15 cellular contexts compared by ENCODE assay signal in the genomic region with DNA sequence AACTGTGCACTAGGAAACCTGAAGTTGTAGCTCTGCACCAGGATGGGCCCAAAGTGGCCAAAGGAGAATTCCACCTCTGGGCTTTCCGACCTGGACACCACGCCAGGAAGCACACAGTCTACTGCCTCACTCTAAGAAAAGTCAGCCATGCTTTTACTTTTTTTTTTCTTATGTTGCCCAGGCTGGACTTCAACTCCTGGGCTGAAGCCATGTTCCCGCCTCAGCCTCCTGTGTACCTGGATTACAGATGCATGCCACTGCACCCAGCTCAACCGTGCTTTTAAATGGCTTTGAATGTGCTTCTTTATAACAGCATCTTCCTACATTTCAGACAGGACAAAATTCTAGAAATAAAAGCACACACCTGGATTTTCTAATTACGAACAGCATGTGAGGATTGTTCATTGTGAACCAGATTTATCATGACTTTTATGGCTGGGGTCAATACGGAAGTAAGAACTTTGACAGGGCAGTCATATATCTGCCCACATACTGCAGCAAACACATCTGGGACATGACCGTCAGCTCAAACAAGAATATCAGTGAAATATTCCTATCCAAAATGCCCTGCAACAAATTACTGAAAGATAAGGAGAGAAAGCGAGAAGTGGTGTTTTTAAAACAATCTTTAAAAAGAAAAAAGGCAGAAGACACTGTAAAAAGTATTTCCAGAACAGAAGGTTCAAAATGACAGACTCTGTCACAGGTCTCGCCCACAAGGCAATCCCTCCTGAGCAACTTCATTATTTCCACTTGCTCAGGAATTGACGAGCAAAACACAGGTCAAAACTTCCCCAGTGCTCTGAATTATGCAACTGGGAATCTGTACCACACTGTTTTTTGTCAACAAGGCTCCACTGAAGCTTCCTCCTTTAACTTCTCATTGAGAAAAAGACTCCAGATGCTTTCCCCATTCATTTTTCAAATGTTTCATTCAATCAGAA. TPM values are rescaled to one million over a fixed set of nuclear protein-coding genes. Genes with fewer than 3 reads are reported as not detected.
DNase-seq lines count a peak whose midpoint lies in the region; ATAC-seq and TF ChIP-seq lines count a peak whose summit lies in the region.
"Had no signal": no experiment of that assay in that cellular context is flagged by ENCODE, and none has a peak within 500 bp of the region (broad histone marks: within the 10 kb centered on the region; RNA-seq: fewer than 3 reads in every experiment).

No MANE protein-coding gene starts in this region.

- H3K56ac ChIP-seq in IMR-90 (ENCODE audit: extremely low read depth, insufficient read depth, low read length) = no peak overlapping the region
- H3K56ac ChIP-seq in mesendoderm (ENCODE audit: low read length) = no peak overlapping the region

- H4K20me1 ChIP-seq in IMR-90 (ENCODE audit: insufficient read depth, low read length) = peaks cover 69% of the 10 kb centered on the region
- peaks cover 77% of the 10 kb centered on the region for H4K20me1 ChIP-seq in smooth muscle cell (ENCODE audit: low read depth)

- H2BK20ac ChIP-seq in IMR-90 (ENCODE audit: low read depth, low read length) = no peak overlapping the region

- POLR2A ChIA-PET in IMR-90 (lab: Charles Lee; ENCODE audit: unreplicated experiment) (no interaction called here), RWPE1 (lab: Yijun Ruan, JAX; ENCODE audit: low non-redundant PET) (no interaction called here)

- H3K36me3 ChIP-seq in IMR-90 (ENCODE audit: control insufficient read depth, insufficient read depth, low read length) (peaks cover 2% of the 10 kb centered on the region; the same call in 1 of the 2 replicates), smooth muscle cell (ENCODE audit: low read depth) (no peaks in the 10 kb centered on the region), mesendoderm (ENCODE audit: control insufficient read depth, insufficient read depth, low read length) (no peaks in the 10 kb centered on the region)

- H2AK9ac ChIP-seq in IMR-90 (replicated peaks; ENCODE audit: low read depth, low read length, poor library complexity) = no peak overlapping the region

- no peak for TF ChIP-seq POLR2A in IMR-90 (IDR thresholded peaks at IDR 0.05; ENCODE audit: low read depth, low read length)

- 88% methylated on average over 2 of the region's 10 CpGs; no CpG with 5 or more reads in 1 of the 2 experiments for WGBS in IMR-90 (ENCODE audit: extremely low coverage in 2 of 2, insufficient read length in 1 of 2), 2 experiments
- 85% methylated on average over 10 of the region's 10 CpGs for WGBS in smooth muscle cell (ENCODE audit: low lambda C conversion rate)
- WGBS in mesendoderm (ENCODE audit: extremely low coverage, insufficient coverage, low lambda C conversion rate) = no CpG with 5 or more reads among the region's 10 CpGs

- H2AK5ac ChIP-seq in IMR-90 (ENCODE audit: low read depth, low read length) (no peak overlapping the region), mesendoderm (ENCODE audit: low read length) (no peak overlapping the region)

- H2BK15ac ChIP-seq in IMR-90 (ENCODE audit: low read depth, low read length) = no peak overlapping the region
- no peak overlapping the region for H2BK15ac ChIP-seq in mesendoderm (replicated peaks; ENCODE audit: low read depth)

- H4K5ac ChIP-seq in IMR-90 (ENCODE audit: low read depth, low read length) = no peak overlapping the region
- no peak overlapping the region for H4K5ac ChIP-seq in mesendoderm (ENCODE audit: low read length)

- no peak overlapping the region for H3K18ac ChIP-seq in IMR-90 (ENCODE audit: low read depth, low read length)
- H3K18ac ChIP-seq in mesendoderm (ENCODE audit: low read length) = no peak overlapping the region

- H3K79me2 ChIP-seq in smooth muscle cell (ENCODE audit: low read depth) (peaks cover 84% of the 10 kb centered on the region), mesendoderm (ENCODE audit: control insufficient read depth, insufficient read depth, low read length) (peaks cover 49% of the 10 kb centered on the region)

- no peak overlapping the region for H3K14ac ChIP-seq in IMR-90 (replicated peaks; ENCODE audit: low read depth, low read length)

- TF ChIP-seq RAD21 in IMR-90 (IDR thresholded peaks at IDR 0.05; ENCODE audit: low read length) = no peak

- H3K23ac ChIP-seq in IMR-90 (ENCODE audit: low read depth, low read length) = no peak overlapping the region
- no peak overlapping the region for H3K23ac ChIP-seq in mesendoderm (ENCODE audit: low read length)

- H2AFZ ChIP-seq in IMR-90 (replicated peaks; ENCODE audit: low read length, poor library complexity) (no peak overlapping the region), smooth muscle cell (ENCODE audit: low read depth) (no peak overlapping the region)
- H2AFZ ChIP-seq: GM23248 had no signal

- no peaks in the 10 kb centered on the region for H3F3A ChIP-seq in smooth muscle cell (ENCODE audit: low read depth)

- H3K9ac ChIP-seq in IMR-90 (ENCODE audit: low read depth, low read length) (no peak overlapping the region), smooth muscle cell (ENCODE audit: low read depth) (no peak overlapping the region), mesendoderm (ENCODE audit: low read length) (no peak overlapping the region)
- H3K9ac ChIP-seq: GM23248 had no signal

- H3K79me1 ChIP-seq in IMR-90 (ENCODE audit: low read depth in 1 of 2, low read length in 2 of 2) (peaks cover 38 to 79% of the 10 kb centered on the region in 2 experiments), mesendoderm (ENCODE audit: low read length) (peaks cover 38% of the 10 kb centered on the region)

- dilution Hi-C loops in IMR-90 (cut with HindIII; ENCODE audit: low sequenced_read_pairs, unreplicated experiment) = no loop called here

- no TSS peak for BruUV-seq in IMR-90 (replicated peaks; lab: Mats Ljungman, UMichigan)

- peak; percentile 48 for ATAC-seq in IMR-90 (ENCODE audit: low read depth)
- ATAC-seq in left lobe of liver = peak; percentile 90
- no peak for ATAC-seq in GM21576 (IDR thresholded peaks at IDR 0.05; ENCODE audit: unreplicated experiment)
- ATAC-seq: stimulated activated naive CD8-positive, alpha-beta T cell treated with anti-CD3 and anti-CD28 coated beads, Interleukin-15, amount 100 ng/mL, for 72 hours had no signal

- intact Hi-C loops in IMR-90 (cut with micrococcal nuclease) = no loop called here

- H3K4ac ChIP-seq in IMR-90 (ENCODE audit: low read depth, low read length) = no peak overlapping the region
- no peak overlapping the region for H3K4ac ChIP-seq in mesendoderm (ENCODE audit: low read depth, low read length)

- H3K27me3 ChIP-seq in IMR-90 (ENCODE audit: control insufficient read depth, insufficient read depth, low read length) (no peaks in the 10 kb centered on the region), smooth muscle cell (ENCODE audit: low read depth) (no peaks in the 10 kb centered on the region), mesendoderm (ENCODE audit: insufficient read depth, low read length, poor library complexity) (no peaks in the 10 kb centered on the region)

- no peak overlapping the region for H3K27ac ChIP-seq in IMR-90 (ENCODE audit: insufficient read depth, low read length)
- H3K27ac ChIP-seq in RWPE1 = peak overlapping the region; percentile 11; the same call in 1 of the 2 replicates
- peak overlapping the region; percentile 5 for H3K27ac ChIP-seq in smooth muscle cell (ENCODE audit: low read depth)
- H3K27ac ChIP-seq in mesendoderm (ENCODE audit: low read depth, low read length) = no peak overlapping the region
- H3K27ac ChIP-seq: GM23248 had no signal

- no peak overlapping the region for H2BK120ac ChIP-seq in IMR-90 (ENCODE audit: low read depth, low read length)
- no peak overlapping the region for H2BK120ac ChIP-seq in mesendoderm (ENCODE audit: low read depth, low read length)

- in situ Hi-C loops in IMR-90 (cut with MboI; ENCODE audit: low sequenced_read_pairs) = no loop called here

- peaks cover 13% of the 10 kb centered on the region for H3K4me1 ChIP-seq in IMR-90 (ENCODE audit: control insufficient read depth, insufficient read depth, low read length)
- peaks cover 2% of the 10 kb centered on the region for H3K4me1 ChIP-seq in smooth muscle cell (ENCODE audit: low read depth)
- H3K4me1 ChIP-seq in mesendoderm (ENCODE audit: control insufficient read depth, low read depth, low read length) = peaks cover 4% of the 10 kb centered on the region

- H3K9me3 ChIP-seq in IMR-90 (ENCODE audit: control insufficient read depth, insufficient read depth, low read length) (no peaks in the 10 kb centered on the region), smooth muscle cell (replicated peaks; ENCODE audit: low read depth) (no peaks in the 10 kb centered on the region)

- CTCF ChIA-PET in IMR-90 (lab: Yijun Ruan, JAX) = no interaction called here
- CTCF ChIA-PET in RWPE1 (lab: Yijun Ruan, JAX) = no interaction called here

- H3K4me3 ChIP-seq in IMR-90 (ENCODE audit: insufficient read depth, low read depth, low read length) (no peak overlapping the region), smooth muscle cell (no peak overlapping the region), mesendoderm (ENCODE audit: low read length) (no peak overlapping the region)
- H3K4me3 ChIP-seq: GM23248 had no signal

- H3K4me2 ChIP-seq in IMR-90 (ENCODE audit: low read depth, low read length) (no peak overlapping the region), smooth muscle cell (no peak overlapping the region), mesendoderm (ENCODE audit: low read length) (no peak overlapping the region)

- H2BK5ac ChIP-seq in IMR-90 (ENCODE audit: low read depth, low read length, poor library complexity, severe bottlenecking) (no peak overlapping the region), mesendoderm (ENCODE audit: low read length) (no peak overlapping the region)

- H4K8ac ChIP-seq in IMR-90 (ENCODE audit: low read depth in 2 of 2, low read length in 2 of 2) (no peak overlapping the region), mesendoderm (ENCODE audit: low read depth, low read length) (no peak overlapping the region)

- H4K91ac ChIP-seq in IMR-90 (ENCODE audit: insufficient read depth, low read depth, low read length) = no peak overlapping the region

- DNase-seq in IMR-90 = no peak
- no peak for DNase-seq in RWPE1 (ENCODE audit: low spot score)
- DNase-seq in left lobe of liver (ENCODE audit: low spot score) = peak; percentile 70
- no peak for DNase-seq in smooth muscle cell (lab: John Stamatoyannopoulos, UW; ENCODE audit: unreplicated experiment)
- DNase-seq in mesendoderm = no peak
- DNase-seq in dedifferentiated amniotic fluid mesenchymal stem cell (ENCODE audit: extremely low spot score) = no peak
- DNase-seq: activated CD4-positive, alpha-beta T cell treated with anti-CD3 and anti-CD28 coated beads, Interleukin-2, amount 50 U/mL, for 4 hours; activated gamma-delta T cell; CD4-positive, CD25-positive, alpha-beta regulatory T cell; central memory CD4-positive, alpha-beta T cell; GM23248; retina; stimulated activated naive CD8-positive, alpha-beta T cell treated with anti-CD3 and anti-CD28 coated beads, Interleukin-15, amount 100 ng/mL, for 72 hours; T-helper 2 cell had no signal

- TF ChIP-seq CTCF in IMR-90 (conservative IDR thresholded peaks at IDR 0.05; ENCODE audit: low read depth, low read length) (no peak), RWPE1 (conservative IDR thresholded peaks at IDR 0.05; ENCODE audit: low read depth) (no peak), smooth muscle cell (IDR thresholded peaks at IDR 0.05; ENCODE audit: borderline replicate concordance, insufficient read depth, poor library complexity, severe bottlenecking) (no peak)

- H3K9me1 ChIP-seq in IMR-90 (ENCODE audit: insufficient read depth, low read length) = peaks cover 28% of the 10 kb centered on the region

RNA-seq across cellular contexts. Expression of a gene that starts 42.1 kb away (rescaled TPM):
- total RNA-seq in IMR-90 (2012; rRNA removed) = 98.0 and 118 TPM in 2 replicates
- polyA plus RNA-seq in IMR-90 (2012; rRNA removed) = 85.0 and 92.2 TPM in 2 replicates
- polyA plus RNA-seq in IMR-90 (2012; cell fraction: cytosol; rRNA removed) = 72.9 and 85.4 TPM in 2 replicates
- 56.7 and 72.6 TPM in 2 replicates for polyA plus RNA-seq in IMR-90 (2012; cell fraction: nucleus; rRNA removed; ENCODE audit: low replicate concordance)
- total RNA-seq in left lobe of liver = 23.8 TPM
- total RNA-seq in smooth muscle cell = 26.3 and 34.7 TPM in 2 replicates
- 41.1 and 53.9 TPM in 2 replicates for polyA plus RNA-seq in smooth muscle cell
- 48.6 TPM for polyA plus RNA-seq in mesendoderm (2013, experiment 1 of 2)
- polyA plus RNA-seq in mesendoderm (2013, experiment 2 of 2) = 48.6 TPM

Comparison
In these comparisons a context has a peak if more than half of its experiments do, and no peak if none do; other contexts are left out.
1. H3K27ac ChIP-seq: peak in RWPE1 (single experiment) and smooth muscle cell (single experiment); none in IMR-90 (single experiment) and mesendoderm (single experiment).